Comparison of ENCODE assay signal across 8 cellular contexts in genomic region chr10:110221044-110221720, GRCh38. TPM values are rescaled to one million over a fixed set of nuclear protein-coding genes. Genes with fewer than 3 reads are reported as not detected.
DNase-seq lines count a peak whose midpoint lies in the region; ATAC-seq and TF ChIP-seq lines count a peak whose summit lies in the region.

No MANE protein-coding gene starts in this region.

- H3K9me3 ChIP-seq in CD4-positive, alpha-beta T cell (ENCODE audit: control insufficient read depth, low read length) = no peaks in the 10 kb centered on the region
- no peaks in the 10 kb centered on the region for H3K9me3 ChIP-seq in esophagus (ENCODE audit: control insufficient read depth in 2 of 2, insufficient read depth in 1 of 2, low read depth in 1 of 2, low read length in 1 of 2)
- H3K9me3 ChIP-seq in parathyroid adenoma (ENCODE audit: control insufficient read depth, low read length) = no peaks in the 10 kb centered on the region

- POLR2A ChIA-PET in CD4-positive, alpha-beta T cell (lab: Charles Lee) = interaction anchor here (0.7 to 10.1 kb wide), 6 partner anchors 10 to 698 kb away, joined by 3 to 386 read pairs (median 4); partner anchors contain the start of genes BBIP1, MXI1 and SHOC2
- POLR2A ChIA-PET in RWPE1 (lab: Yijun Ruan, JAX; ENCODE audit: low non-redundant PET) = no interaction called here

- no peak for TF ChIP-seq CTCF in CD4-positive, alpha-beta T cell (IDR thresholded peaks at IDR 0.05)
- TF ChIP-seq CTCF in RWPE1 (conservative IDR thresholded peaks at IDR 0.05; ENCODE audit: low read depth) (no peak), parathyroid adenoma (IDR thresholded peaks at IDR 0.05) (no peak)

- peaks cover 48% of the 10 kb centered on the region for H3K4me1 Mint-ChIP-seq in CD4-positive, alpha-beta T cell (ENCODE audit: low read depth)

- H3K79me2 ChIP-seq in parathyroid adenoma = peaks cover 8% of the 10 kb centered on the region

- H3K4me3 ChIP-seq in esophagus (ENCODE audit: low read depth in 1 of 2, low read length in 2 of 2) = peak overlapping the region in 1 of 2 donors; percentile 20
- peak overlapping the region; percentile 35 for H3K4me3 ChIP-seq in parathyroid adenoma (ENCODE audit: low read depth, low read length)

- peak overlapping the region; percentile 68 for H3K4me2 ChIP-seq in parathyroid adenoma (ENCODE audit: low read length)

- peaks cover 2% of the 10 kb centered on the region for H3K36me3 Mint-ChIP-seq in CD4-positive, alpha-beta T cell (ENCODE audit: low read depth)

- H3K36me3 ChIP-seq in esophagus (ENCODE audit: control insufficient read depth in 2 of 2, insufficient read depth in 2 of 2, low read length in 1 of 2) (no peaks in the 10 kb centered on the region), parathyroid adenoma (ENCODE audit: control insufficient read depth, insufficient read depth, low read length) (no peaks in the 10 kb centered on the region)

- CTCF ChIA-PET in CD4-positive, alpha-beta T cell (lab: Charles Lee) = interaction anchor here (0.9 to 6.8 kb wide), 4 partner anchors 12 to 85 kb away, joined by 3 to 118 read pairs (median 4); partner anchors contain the start of gene MXI1
- CTCF ChIA-PET in RWPE1 (lab: Yijun Ruan, JAX) = interaction anchor here (0.6 to 1.9 kb wide), 9 partner anchors 10 to 721 kb away, joined by 3 to 4 read pairs (median 3); no protein-coding TSS in a partner anchor

- 81 to 83% methylated on average over 4 of the region's 4 CpGs for WGBS in esophagus, 2 donors

- H3K4me3 Mint-ChIP-seq in CD4-positive, alpha-beta T cell = peak overlapping the region; percentile 79

- H3K9ac ChIP-seq in parathyroid adenoma = no peak overlapping the region

- no peaks in the 10 kb centered on the region for H3K9me3 Mint-ChIP-seq in CD4-positive, alpha-beta T cell

- H2AFZ ChIP-seq in parathyroid adenoma = peak overlapping the region; percentile 68

- ATAC-seq in CD4-positive, alpha-beta T cell (ENCODE audit: poor library complexity) = no peak

- no peaks in the 10 kb centered on the region for H3K27me3 ChIP-seq in CD4-positive, alpha-beta T cell (ENCODE audit: control insufficient read depth, insufficient read depth, low read length)
- no peaks in the 10 kb centered on the region for H3K27me3 ChIP-seq in esophagus (ENCODE audit: control insufficient read depth in 1 of 2, insufficient read depth in 2 of 2, low read length in 2 of 2)
- H3K27me3 ChIP-seq in parathyroid adenoma (ENCODE audit: control insufficient read depth, insufficient read depth, low read length) = no peaks in the 10 kb centered on the region

- no peak overlapping the region for H3K27ac ChIP-seq in CD4-positive, alpha-beta T cell (ENCODE audit: low read depth, low read length)
- H3K27ac ChIP-seq in RWPE1 (peak overlapping the region; percentile 69), esophagus (ENCODE audit: low read depth in 2 of 2, low read length in 1 of 2) (peak overlapping the region; percentile 75 to 97), parathyroid adenoma (peak overlapping the region; percentile 75)

- H3K4me1 ChIP-seq in esophagus (ENCODE audit: control insufficient read depth in 2 of 2, insufficient read depth in 2 of 2, low read length in 1 of 2) = peaks cover 3 to 4% of the 10 kb centered on the region in 2 donors
- peaks cover 29% of the 10 kb centered on the region for H3K4me1 ChIP-seq in parathyroid adenoma

- H3K27me3 Mint-ChIP-seq in CD4-positive, alpha-beta T cell = no peaks in the 10 kb centered on the region

- intact Hi-C loops in CD4-positive, alpha-beta T cell (cut with DNase I, micrococcal nuclease) = loop anchor here (5.0 to 10.0 kb wide), 4 partner anchors 306 to 1964 kb away; partner anchors contain the start of gene GPAM (in 1 of the 2)

- no peak for DNase-seq in CD4-positive, alpha-beta T cell
- DNase-seq in RWPE1 (ENCODE audit: low spot score) (no peak), NCI-H2196 treated with DMSO at 0.1 percent for 48 hours (lab: John Stamatoyannopoulos, UW; ENCODE audit: unreplicated experiment) (no peak), cerebellar nuclear complex (lab: John Stamatoyannopoulos, UW) (no peak), NCI-H748 (lab: John Stamatoyannopoulos, UW; ENCODE audit: unreplicated experiment) (no peak)
- no peak for DNase-seq in stimulated activated CD4-positive, alpha-beta T cell treated with anti-CD3 and anti-CD28 coated beads, Interleukin-2, amount 100 ng/mL, for 24 hours

- H3K27ac Mint-ChIP-seq in CD4-positive, alpha-beta T cell = peak overlapping the region; percentile 72

RNA-seq across cellular contexts. Expression of gene MXI1, which starts 13.8 kb away (rescaled TPM):
- 10 to 100 TPM; 74.3 to 84.3 TPM for total RNA-seq in CD4-positive, alpha-beta T cell
- polyA plus RNA-seq in esophagus = 10 to 100 TPM; 18.4 to 25.9 TPM
